Comparison of ENCODE assay signal across 8 cellular contexts in genomic region chr10:69479737-69480412, GRCh38. TPM values are rescaled to one million over a fixed set of nuclear protein-coding genes. Genes with fewer than 3 reads are reported as not detected.
DNase-seq lines count a peak whose midpoint lies in the region; ATAC-seq and TF ChIP-seq lines count a peak whose summit lies in the region.

No MANE protein-coding gene starts in this region.

- H3K9me2 ChIP-seq in PC-9 (ENCODE audit: insufficient read depth) = no peaks in the 10 kb centered on the region

- CTCF ChIA-PET in PC-9 (lab: Charles Lee) = no interaction called here

- H3K27me3 ChIP-seq in mesenchymal stem cell (ENCODE audit: control insufficient read depth in 1 of 2, insufficient read depth in 1 of 2, low read length in 2 of 2) (peaks cover 0 to 9% of the 10 kb centered on the region in 2 experiments), subcutaneous abdominal adipose tissue (ENCODE audit: control insufficient read depth in 5 of 5, insufficient read depth in 4 of 5, low read length in 5 of 5) (no peaks in the 10 kb centered on the region), PC-9 (ENCODE audit: insufficient read depth, low read depth) (no peaks in the 10 kb centered on the region)

- peak overlapping the region; percentile 78 for H4K8ac ChIP-seq in mesenchymal stem cell (ENCODE audit: low read length)

- peak overlapping the region; percentile 69 to 82 for H3K18ac ChIP-seq in mesenchymal stem cell (ENCODE audit: low read depth in 1 of 2, low read length in 2 of 2)

- peak; percentile 77 for DNase-seq in M059J (ENCODE audit: low read depth)
- no peak for DNase-seq in coronary artery (ENCODE audit: low spot score)
- peak; percentile 64 for DNase-seq in mesenchymal stem cell
- DNase-seq in EL = no peak
- no peak for DNase-seq in ACHN
- no peak for DNase-seq in PC-9

- H2BK5ac ChIP-seq in mesenchymal stem cell (ENCODE audit: low read depth, low read length, poor library complexity, severe bottlenecking) = no peak overlapping the region

- H2AFZ ChIP-seq in mesenchymal stem cell (ENCODE audit: low read depth, low read length) (no peak overlapping the region), PC-9 (no peak overlapping the region)

- peaks cover 30% of the 10 kb centered on the region; the same call in 1 of the 2 replicates for H4K20me1 ChIP-seq in PC-9 (ENCODE audit: insufficient read depth)

- H3K36me3 ChIP-seq in mesenchymal stem cell (ENCODE audit: control insufficient read depth in 1 of 2, insufficient read depth in 2 of 2, low read depth in 1 of 2, low read length in 2 of 2) (no peaks in the 10 kb centered on the region), subcutaneous abdominal adipose tissue (ENCODE audit: control insufficient read depth in 5 of 5, insufficient read depth in 5 of 5, low read length in 5 of 5) (peaks cover 0 to 22% (median 10%) of the 10 kb centered on the region in 5 donors), PC-9 (ENCODE audit: low read depth) (no peaks in the 10 kb centered on the region)

- H2BK120ac ChIP-seq in mesenchymal stem cell (ENCODE audit: low read depth, low read length) = peak overlapping the region; percentile 69

- TF ChIP-seq CTCF in coronary artery (IDR thresholded peaks at IDR 0.05) (no peak), PC-9 (conservative IDR thresholded peaks at IDR 0.05) (no peak)

- H3F3A ChIP-seq in PC-9 (ENCODE audit: insufficient read depth, low read depth) = no peaks in the 10 kb centered on the region

- no peak overlapping the region for H3K14ac ChIP-seq in mesenchymal stem cell (ENCODE audit: low read length in 2 of 2)

- H3K79me2 ChIP-seq in PC-9 (ENCODE audit: low read depth) = peaks cover 51% of the 10 kb centered on the region

- peak overlapping the region; percentile 22 for H4K91ac ChIP-seq in mesenchymal stem cell (ENCODE audit: low read length)

- in situ Hi-C loops in ACHN (cut with HindIII; ENCODE audit: low pct_ligation_motif_present, low pct_unique_long_range_greater_than_20kb, low sequenced_read_pairs) = no loop called here

- no peak overlapping the region for H3K4me2 ChIP-seq in mesenchymal stem cell (ENCODE audit: low read length, poor library complexity, severe bottlenecking)
- H3K4me2 ChIP-seq in PC-9 = no peak overlapping the region

- H3K9ac ChIP-seq in mesenchymal stem cell (ENCODE audit: low read length) (no peak overlapping the region), subcutaneous abdominal adipose tissue (ENCODE audit: low read length in 5 of 5) (peak overlapping the region in 3 of 5 donors; percentile 49 to 63 (median 52))

- H3K4ac ChIP-seq in mesenchymal stem cell (ENCODE audit: low read depth in 1 of 2, low read length in 2 of 2) = peak overlapping the region; percentile 64 to 91

- no peak for ATAC-seq in HG03520 (IDR thresholded peaks at IDR 0.05; ENCODE audit: unreplicated experiment)

- H3K9me3 ChIP-seq in mesenchymal stem cell (ENCODE audit: control insufficient read depth, low read length) (no peaks in the 10 kb centered on the region), subcutaneous abdominal adipose tissue (ENCODE audit: control insufficient read depth in 5 of 5, low read length in 5 of 5) (no peaks in the 10 kb centered on the region), PC-9 (ENCODE audit: insufficient read depth, low read depth) (no peaks in the 10 kb centered on the region)

- BruUV-seq in PC-9 (replicated peaks; lab: Mats Ljungman, UMichigan) = no TSS peak

- H3K4me1 ChIP-seq in mesenchymal stem cell (ENCODE audit: control insufficient read depth, insufficient read depth, low read depth, low read length) = peaks cover 8% of the 10 kb centered on the region
- peaks cover 31 to 100% (median 95%) of the 10 kb centered on the region in 5 donors for H3K4me1 ChIP-seq in subcutaneous abdominal adipose tissue (ENCODE audit: control insufficient read depth in 5 of 5, insufficient read depth in 5 of 5, low read length in 5 of 5)
- peaks cover under 1% of the 10 kb centered on the region for H3K4me1 ChIP-seq in PC-9 (replicated peaks; ENCODE audit: insufficient read depth)

- no peak overlapping the region for H3K23ac ChIP-seq in mesenchymal stem cell (ENCODE audit: low read length in 2 of 2)

- 82% methylated on average over 2 of the region's 2 CpGs for WGBS in mesenchymal stem cell

- H3K27ac ChIP-seq in coronary artery (peak overlapping the region; percentile 57 to 86), mesenchymal stem cell (ENCODE audit: low read length, poor library complexity, severe bottlenecking) (no peak overlapping the region), subcutaneous abdominal adipose tissue (ENCODE audit: low read depth, low read length) (peak overlapping the region; percentile 78), PC-9 (no peak overlapping the region)

- peak overlapping the region; percentile 72 to 94 for H2BK12ac ChIP-seq in mesenchymal stem cell (ENCODE audit: low read length in 2 of 2)

- intact Hi-C loops in PC-9 (cut with micrococcal nuclease; ENCODE audit: unreplicated experiment) = no loop called here

- peak overlapping the region; percentile 80 for H2BK15ac ChIP-seq in mesenchymal stem cell (ENCODE audit: low read depth, poor library complexity, severe bottlenecking)

- peaks cover 1% of the 10 kb centered on the region for H3K79me1 ChIP-seq in mesenchymal stem cell (replicated peaks; ENCODE audit: low read length, poor library complexity, severe bottlenecking)

- POLR2A ChIA-PET in PC-9 (lab: Charles Lee; ENCODE audit: unreplicated experiment) = no interaction called here

- no peak overlapping the region for H2AK5ac ChIP-seq in mesenchymal stem cell (ENCODE audit: low read length, severe bottlenecking)

- H3K4me3 ChIP-seq in coronary artery (no peak overlapping the region), mesenchymal stem cell (ENCODE audit: insufficient read depth in 1 of 2, low read depth in 1 of 2, low read length in 2 of 2) (no peak overlapping the region), subcutaneous abdominal adipose tissue (ENCODE audit: low read depth in 1 of 5, low read length in 5 of 5) (peak overlapping the region in 2 of 5 donors; percentile 17 to 23), PC-9 (no peak overlapping the region)

RNA-seq across cellular contexts. Expression of gene TSPAN15, which starts 28.6 kb away (rescaled TPM):
- 109 and 179 TPM in 2 replicates for total RNA-seq in M059J (2014; rRNA removed; shearing (Covaris generic))
- 19.6 TPM for polyA plus RNA-seq in mesenchymal stem cell (2013, experiment 1 of 2)
- polyA plus RNA-seq in mesenchymal stem cell (2013, experiment 2 of 2) = 19.5 TPM
- 97.0 and 108 TPM in 2 replicates for total RNA-seq in PC-9 (2021)

Comparison
In these comparisons a context has a peak if more than half of its experiments do, and no peak if none do; other contexts are left out.
1. DNase-seq: peak in M059J (single experiment) and mesenchymal stem cell (single experiment); none in coronary artery (single experiment), EL (single experiment), ACHN (single experiment) and PC-9 (0 of 2).
2. H3K27ac ChIP-seq: peak in coronary artery (2 of 2) and subcutaneous abdominal adipose tissue (single experiment); none in mesenchymal stem cell (single experiment) and PC-9 (single experiment).